Comparison of ENCODE assay signal across 8 cellular contexts in the genomic region with DNA sequence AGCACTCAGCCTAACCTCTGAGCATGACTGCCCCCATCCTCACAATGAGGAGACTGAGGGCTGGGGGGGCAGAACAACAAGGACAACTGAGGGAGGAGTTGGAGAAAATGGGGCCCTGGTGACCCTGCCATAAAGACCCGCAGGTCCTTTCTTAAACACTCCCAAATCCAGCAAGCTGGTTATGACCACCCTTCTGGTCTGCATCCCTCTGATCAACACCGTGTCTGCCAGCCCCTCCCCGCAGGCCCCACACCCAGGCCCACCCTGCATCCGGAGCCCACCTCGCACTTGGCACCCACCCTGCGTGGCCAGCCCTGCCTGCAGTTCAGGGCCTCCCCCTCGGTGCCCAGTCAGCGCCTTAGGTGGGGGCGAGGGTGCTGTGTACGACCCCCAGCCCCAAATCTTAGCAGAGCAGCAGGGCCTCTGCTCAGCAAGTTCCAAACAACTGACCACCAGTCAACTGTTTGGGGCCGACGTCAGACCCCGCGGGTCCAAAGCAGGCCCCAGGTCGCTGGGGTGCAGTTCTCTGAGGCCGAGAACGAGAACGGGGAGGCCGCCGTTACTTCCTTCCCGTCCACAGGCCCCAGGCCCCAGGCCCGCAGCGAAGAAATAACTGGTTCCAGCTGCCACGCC. TPM values are rescaled to one million over a fixed set of nuclear protein-coding genes. Genes with fewer than 3 reads are reported as not detected.
DNase-seq lines count a peak whose midpoint lies in the region; ATAC-seq, FAIRE-seq and TF ChIP-seq lines count a peak whose summit lies in the region.

No MANE protein-coding gene starts in this region.

- in situ Hi-C loops in HepG2 (cut with HindIII; ENCODE audit: extremely low pct_ligation_motif_present, low pct_unique_long_range_greater_than_20kb) = no loop called here

- H2AFZ ChIP-seq in HepG2 (ENCODE audit: low read length) = no peak overlapping the region

- peak overlapping the region; percentile 82 for H3K27ac ChIP-seq in angular gyrus (ENCODE audit: low read depth, low read length)
- H3K27ac ChIP-seq in HepG2 (ENCODE audit: extremely low read length, insufficient read depth, low read length) = peak overlapping the region; percentile 6
- peak overlapping the region; percentile 91 to 98 (median 96) for H3K27ac ChIP-seq in upper lobe of left lung

- H3K4me2 ChIP-seq in HepG2 (ENCODE audit: low read depth, low read length) = peak overlapping the region; percentile 91

- H3K4me1 ChIP-seq in HepG2 (ENCODE audit: insufficient read depth, low read length) = peaks cover 91% of the 10 kb centered on the region
- H3K4me1 ChIP-seq in upper lobe of left lung = peaks cover 52 to 66% (median 61%) of the 10 kb centered on the region in 4 donors

- no TSS peak for BruUV-seq in HepG2 (replicated peaks; lab: Mats Ljungman, UMichigan)

- ATAC-seq in HG02943 (IDR thresholded peaks at IDR 0.05; ENCODE audit: low read depth, unreplicated experiment) = peak; percentile 32
- ATAC-seq in HepG2 = no peak
- ATAC-seq in upper lobe of left lung (ENCODE audit: low FRiP score in 2 of 2) = no peak

- H3K9ac ChIP-seq in HepG2 (ENCODE audit: insufficient read depth, low read depth, low read length) = peak overlapping the region; percentile 67

- H3K36me3 ChIP-seq in HepG2 (replicated peaks in 1 of 2; ENCODE audit: control insufficient read depth in 1 of 2, insufficient read depth in 2 of 2, low read length in 2 of 2) (no peaks in the 10 kb centered on the region), upper lobe of left lung (no peaks in the 10 kb centered on the region)

- H3K27me3 ChIP-seq in HepG2 (ENCODE audit: control insufficient read depth in 1 of 2, insufficient read depth in 2 of 2, low read length in 2 of 2) = peaks cover 0 to 29% of the 10 kb centered on the region in 2 experiments; a peak in 3 of 5 replicates
- no peaks in the 10 kb centered on the region for H3K27me3 ChIP-seq in upper lobe of left lung

- POLR2A ChIA-PET in HepG2 (lab: Yijun Ruan, JAX) = interaction anchor here (0.7 to 7.7 kb wide), 5 partner anchors 24 to 64 kb away, joined by 4 to 77 read pairs (median 4); partner anchors contain the start of gene APMAP

- H3K79me2 ChIP-seq in HepG2 (ENCODE audit: insufficient read depth, low read length) = peaks cover 2% of the 10 kb centered on the region

- no peak; the same call in 1 of the 2 replicates for TF ChIP-seq CTCF in HepG2 (CRISPR knock-in tag; IDR thresholded peaks at IDR 0.05)
- TF ChIP-seq CTCF in upper lobe of left lung (IDR thresholded peaks at IDR 0.05) = no peak

- intact Hi-C loops in HepG2 (cut with micrococcal nuclease; ENCODE audit: unreplicated experiment) = loop anchor here (1.0 to 5.0 kb wide), 2 partner anchors 9 to 39 kb away; no protein-coding TSS in a partner anchor

- no peak for TF ChIP-seq EP300 in HepG2 (IDR thresholded peaks at IDR 0.05; ENCODE audit: low read depth in 2 of 2, low read length in 2 of 2)
- TF ChIP-seq EP300 in HepG2 (CRISPR knock-in tag; IDR thresholded peaks at IDR 0.05; ENCODE audit: borderline replicate concordance) = 0 out of 2 replicates have a peak, but pooled peaks have one; percentile 7
- no peak for TF ChIP-seq EP300 in upper lobe of left lung (IDR thresholded peaks at IDR 0.05)

- H4K20me1 ChIP-seq in HepG2 (ENCODE audit: insufficient read depth, low read length) = no peaks in the 10 kb centered on the region; the same call in 1 of the 2 replicates

- TF ChIP-seq POLR2A in HepG2 (IDR thresholded peaks at IDR 0.05; ENCODE audit: insufficient read depth in 1 of 2, low read depth in 2 of 2, low read length in 2 of 2) (no peak), upper lobe of left lung (IDR thresholded peaks at IDR 0.05) (no peak)

- 32% methylated on average over 12 of the region's 24 CpGs for WGBS in HepG2 (ENCODE audit: low lambda C conversion rate)
- WGBS in upper lobe of left lung, 2 donors = 4 to 14% methylated on average over 4 to 23 of the region's 24 CpGs

- H3K9me3 ChIP-seq in HepG2 (ENCODE audit: low read length) = no peaks in the 10 kb centered on the region
- no peaks in the 10 kb centered on the region for H3K9me3 ChIP-seq in upper lobe of left lung

- CTCF ChIA-PET in HepG2 (lab: Yijun Ruan, JAX; ENCODE audit: low intra/inter-chr PET ratio, low total read pairs) = no interaction called here

- no peak for FAIRE-seq in HepG2 (lab: Jason Lieb, UNC)

- TF ChIP-seq RAD21 in HepG2 (CRISPR knock-in tag; IDR thresholded peaks at IDR 0.05) = no peak

- H3K4me3 ChIP-seq in GM08714 (ENCODE audit: low read length) (peak overlapping the region; percentile 77; the same call in 1 of the 2 replicates), HepG2 (replicated peaks in 1 of 3; ENCODE audit: insufficient read depth in 1 of 3, low read depth in 2 of 3, low read length in 3 of 3) (peak overlapping the region; percentile 64 to 82 (median 67)), upper lobe of left lung (peak overlapping the region; percentile 72 to 97 (median 88))

- DNase-seq in HepG2 (ENCODE audit: low spot score) (no peak), upper lobe of left lung (peak; percentile 12 to 76), epidermal melanocyte (ENCODE audit: insufficient read length, low spot score) (no peak), HK-2 (ENCODE audit: unreplicated experiment) (no peak), T1000 (lab: John Stamatoyannopoulos, UW) (no peak)

TF ChIP-seq in HepG2, 621 proteins besides CTCF, POLR2A, EP300 and RAD21 (continues in another document):
- peak; percentile 94 for TF ChIP-seq ZNF737 (CRISPR knock-in tag; IDR thresholded peaks at IDR 0.05; ENCODE audit: borderline replicate concordance)

RNA-seq across cellular contexts. Expression of gene ACSS1, which starts 1.2 kb away (rescaled TPM):
- total RNA-seq in HepG2 (2016; rRNA removed; fragmentation: Illumina TruSeq; extraction: Trizol) (38.2 and 41.6 TPM in 2 replicates), upper lobe of left lung (100 to 1,000 TPM in 1 of 6 donors, 10 to 100 TPM in 5; 39.7 to 122 (median 58.1) TPM)
- total RNA-seq in HepG2 (2016; cell fraction: cytosol; rRNA removed; fragmentation: Illumina TruSeq; extraction: Trizol; ENCODE audit: low read depth) = 8.4 and 9.3 TPM in 2 replicates
- total RNA-seq in HepG2 (2016; cell fraction: insoluble cytoplasmic fraction; rRNA removed; fragmentation: Illumina TruSeq; extraction: Trizol) = 34.8 and 43.4 TPM in 2 replicates
- 13.0 and 13.5 TPM in 2 replicates for total RNA-seq in HepG2 (2016; cell fraction: membrane; rRNA removed; fragmentation: Illumina TruSeq; extraction: Trizol)
- 42.3 and 48.2 TPM in 2 replicates for total RNA-seq in HepG2 (2016; cell fraction: nucleus; rRNA removed; fragmentation: Illumina TruSeq; extraction: Trizol)
- polyA plus RNA-seq in HepG2 (2011; rRNA removed) = 15.2 and 23.3 TPM in 2 replicates
- polyA plus RNA-seq in HepG2 (2011; cell fraction: cytosol; rRNA removed) = 16.5 and 17.1 TPM in 2 replicates
- polyA plus RNA-seq in HepG2 (2011; cell fraction: nucleus; rRNA removed) = 43.9 and 56.8 TPM in 2 replicates
- polyA plus RNA-seq in HepG2 (2012) = 4.3 and 9.3 TPM in 2 replicates
- 3.2 and 3.4 TPM in 2 replicates for polyA plus RNA-seq in HepG2 (2016; cell fraction: cytosol; fragmentation: Illumina TruSeq; extraction: Trizol; ENCODE audit: low read depth)
- polyA plus RNA-seq in HepG2 (2016; cell fraction: insoluble cytoplasmic fraction; fragmentation: Illumina TruSeq; extraction: Trizol; ENCODE audit: low read depth) = 47.8 and 50.2 TPM in 2 replicates
- 9.9 TPM in 2 replicates for polyA plus RNA-seq in HepG2 (2016; cell fraction: membrane; fragmentation: Illumina TruSeq; extraction: Trizol; ENCODE audit: low read depth)
- polyA plus RNA-seq in HepG2 (2016; cell fraction: nucleus; fragmentation: Illumina TruSeq; extraction: Trizol; ENCODE audit: insufficient read depth, low read depth) = 98.7 and 99.6 TPM in 2 replicates
- 0.07 and 45.1 TPM in 2 replicates for polyA minus RNA-seq in HepG2 (2011; rRNA and poly(A)+ RNA removed; ENCODE audit: low replicate concordance)
- 11.7 and 16.0 TPM in 2 replicates for polyA minus RNA-seq in HepG2 (2011; cell fraction: cytosol; rRNA and poly(A)+ RNA removed)
- polyA minus RNA-seq in HepG2 (2011; cell fraction: nucleus; rRNA and poly(A)+ RNA removed) = 13.9 and 19.8 TPM in 2 replicates

RNA-seq across cellular contexts. Expression of gene VSX1, which starts 25.2 kb away (rescaled TPM):
- not detected in 2 replicates for total RNA-seq in HepG2 (2016; rRNA removed; fragmentation: Illumina TruSeq; extraction: Trizol)
- total RNA-seq in HepG2 (2016; cell fraction: cytosol; rRNA removed; fragmentation: Illumina TruSeq; extraction: Trizol; ENCODE audit: low read depth) = not detected in 2 replicates
- total RNA-seq in HepG2 (2016; cell fraction: insoluble cytoplasmic fraction; rRNA removed; fragmentation: Illumina TruSeq; extraction: Trizol) = not detected in 2 replicates
- not detected in 2 replicates for total RNA-seq in HepG2 (2016; cell fraction: membrane; rRNA removed; fragmentation: Illumina TruSeq; extraction: Trizol)
- total RNA-seq in HepG2 (2016; cell fraction: nucleus; rRNA removed; fragmentation: Illumina TruSeq; extraction: Trizol) = not detected in 2 replicates
- 0.04 and 0.05 TPM in 2 replicates for polyA plus RNA-seq in HepG2 (2011; rRNA removed)
- polyA plus RNA-seq in HepG2 (2011; cell fraction: cytosol; rRNA removed) = not detected in 2 replicates
- polyA plus RNA-seq in HepG2 (2011; cell fraction: nucleus; rRNA removed) = 0.06 and 0.14 TPM in 2 replicates
- polyA plus RNA-seq in HepG2 (2012) = not detected in 2 replicates
- polyA plus RNA-seq in HepG2 (2016; cell fraction: cytosol; fragmentation: Illumina TruSeq; extraction: Trizol; ENCODE audit: low read depth) = not detected in 2 replicates
- polyA plus RNA-seq in HepG2 (2016; cell fraction: insoluble cytoplasmic fraction; fragmentation: Illumina TruSeq; extraction: Trizol; ENCODE audit: low read depth) = not detected in 2 replicates
- not detected in 2 replicates for polyA plus RNA-seq in HepG2 (2016; cell fraction: membrane; fragmentation: Illumina TruSeq; extraction: Trizol; ENCODE audit: low read depth)
- not detected in 2 replicates for polyA plus RNA-seq in HepG2 (2016; cell fraction: nucleus; fragmentation: Illumina TruSeq; extraction: Trizol; ENCODE audit: insufficient read depth, low read depth)
- not detected in 2 replicates for polyA minus RNA-seq in HepG2 (2011; rRNA and poly(A)+ RNA removed; ENCODE audit: low replicate concordance)
- polyA minus RNA-seq in HepG2 (2011; cell fraction: cytosol; rRNA and poly(A)+ RNA removed) = not detected in 2 replicates
- polyA minus RNA-seq in HepG2 (2011; cell fraction: nucleus; rRNA and poly(A)+ RNA removed) = 0.75 TPM in 1 of 2 replicates, not detected in the other
- total RNA-seq in upper lobe of left lung = not detected

Comparison
In these comparisons a context has a peak if more than half of its experiments do, and no peak if none do; other contexts are left out.
1. H3K27ac ChIP-seq: peak in every context shown above with its lines; median percentile 96 in upper lobe of left lung; 82 in angular gyrus; 6 in HepG2.
2. DNase-seq: peak in upper lobe of left lung (2 of 2); none in HepG2 (single experiment), epidermal melanocyte (single experiment), HK-2 (single experiment) and T1000 (single experiment).
3. Peak in every context shown above with its lines, with median percentiles within 50 percentile points of each other: H3K4me3 ChIP-seq.